8 cellular contexts compared by ENCODE assay signal in the genomic region with DNA sequence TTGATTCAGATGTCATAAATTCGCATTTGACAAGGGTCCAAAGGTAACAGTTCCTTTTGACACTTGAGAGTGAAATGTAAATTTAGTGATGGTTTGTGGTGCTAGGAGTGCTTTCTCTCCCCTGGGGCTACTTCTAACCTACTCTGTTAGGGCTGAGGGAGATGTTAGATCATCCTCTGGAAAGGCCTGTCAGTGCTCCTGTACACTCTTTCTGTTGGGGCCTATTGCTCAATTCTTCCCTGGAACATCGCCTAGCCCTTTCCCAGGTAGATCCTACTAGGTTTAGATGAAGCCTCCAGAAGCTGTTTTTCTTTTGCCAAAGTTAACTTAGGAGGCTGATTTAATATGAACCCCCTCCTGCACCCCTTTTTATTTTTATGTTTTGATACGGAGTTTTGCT. TPM values are rescaled to one million over a fixed set of nuclear protein-coding genes. Genes with fewer than 3 reads are reported as not detected.
DNase-seq lines count a peak whose midpoint lies in the region; ATAC-seq, FAIRE-seq and TF ChIP-seq lines count a peak whose summit lies in the region.

No MANE protein-coding gene starts in this region.

- H3K4me3 ChIP-seq in heart left ventricle (peak overlapping the region in 8 of 12 donors; percentile 59 to 94 (median 78)), RWPE2 (ENCODE audit: severe bottlenecking) (no peak overlapping the region), gastroesophageal sphincter (peak overlapping the region in 1 of 2 donors; percentile 73), upper lobe of left lung (peak overlapping the region in 1 of 4 donors; percentile 72)

- intact Hi-C loops in heart left ventricle (cut with DNase I) (loop anchor here in 9 of 10 donors (2.0 to 10.0 kb wide), 8 partner anchors 54 to 501 kb away; partner anchors contain the start of genes MSL2 (in 4 of the 9) and STAG1 (in 3 of the 9)), cardiac septum (cut with DNase I) (loop anchor here (2.0 to 5.0 kb wide), 3 partner anchors 175 to 761 kb away; partner anchors contain the start of gene STAG1)

- no peak for TF ChIP-seq CTCF in heart left ventricle (IDR thresholded peaks at IDR 0.05)
- no peak for TF ChIP-seq CTCF in RWPE2 (IDR thresholded peaks at IDR 0.05; ENCODE audit: poor library complexity, severe bottlenecking)
- no peak for TF ChIP-seq CTCF in gastroesophageal sphincter (IDR thresholded peaks at IDR 0.05)
- TF ChIP-seq CTCF in upper lobe of left lung (IDR thresholded peaks at IDR 0.05) = no peak
- no peak for TF ChIP-seq CTCF in D721Med (IDR thresholded peaks at IDR 0.05; ENCODE audit: insufficient read depth, missing control alignments)

- ATAC-seq in heart left ventricle (no peak), RWPE2 (ENCODE audit: low read depth) (no peak), gastroesophageal sphincter (no peak), upper lobe of left lung (ENCODE audit: low FRiP score in 2 of 2) (no peak), GM21717 (IDR thresholded peaks at IDR 0.05; ENCODE audit: unreplicated experiment) (no peak)

- H3K36me3 ChIP-seq in heart left ventricle (peaks cover 0 to 13% (median 9%) of the 10 kb centered on the region in 9 donors), RWPE2 (ENCODE audit: low read depth) (peaks cover 6% of the 10 kb centered on the region), gastroesophageal sphincter (peaks cover 0 to 10% of the 10 kb centered on the region in 2 donors), upper lobe of left lung (peaks cover 0 to 8% (median under 1%) of the 10 kb centered on the region in 4 donors)

- TF ChIP-seq POLR2A in heart left ventricle (IDR thresholded peaks at IDR 0.05) (no peak), gastroesophageal sphincter (IDR thresholded peaks at IDR 0.05) (no peak), upper lobe of left lung (IDR thresholded peaks at IDR 0.05) (no peak)

- H3K9me3 ChIP-seq in heart left ventricle (no peaks in the 10 kb centered on the region), RWPE2 (ENCODE audit: severe bottlenecking) (no peaks in the 10 kb centered on the region), gastroesophageal sphincter (no peaks in the 10 kb centered on the region), upper lobe of left lung (no peaks in the 10 kb centered on the region)

- peak overlapping the region in 8 of 12 donors; percentile 81 to 98 (median 94) for H3K27ac ChIP-seq in heart left ventricle
- peak overlapping the region; percentile 78 for H3K27ac ChIP-seq in RWPE2 (ENCODE audit: poor library complexity, severe bottlenecking)
- peak overlapping the region in 3 of 4 donors; percentile 94 to 95 (median 94) for H3K27ac ChIP-seq in gastroesophageal sphincter
- H3K27ac ChIP-seq in upper lobe of left lung = peak overlapping the region; percentile 85 to 94 (median 92)

- H3K4me1 ChIP-seq in heart left ventricle = peaks cover 0 to 21% (median 12%) of the 10 kb centered on the region in 12 donors
- peaks cover 4% of the 10 kb centered on the region for H3K4me1 ChIP-seq in RWPE2 (ENCODE audit: insufficient read depth, poor library complexity, severe bottlenecking)
- H3K4me1 ChIP-seq in gastroesophageal sphincter = peaks cover 0 to 24% (median 6%) of the 10 kb centered on the region in 3 donors
- peaks cover 10 to 21% (median 14%) of the 10 kb centered on the region in 4 donors for H3K4me1 ChIP-seq in upper lobe of left lung

- FAIRE-seq in D721Med (lab: Jason Lieb, UNC) = no peak

- 78 to 90% (median 86%) methylated on average over 3 of the region's 3 CpGs for WGBS in heart left ventricle, 4 donors
- whole genome bisulfite sequencing in gastroesophageal sphincter (ENCODE audit: low coverage in 1 of 2), 2 donors = 83 to 85% methylated on average over 1 to 3 of the region's 3 CpGs
- WGBS in upper lobe of left lung, 2 donors = 73 to 81% methylated on average over 3 of the region's 3 CpGs

- DNase-seq in heart left ventricle (no peak), cardiac septum (ENCODE audit: low spot score) (no peak), RWPE2 (ENCODE audit: low spot score) (no peak), upper lobe of left lung (no peak), D721Med (ENCODE audit: insufficient read length, low spot score) (no peak), HuH-7 (ENCODE audit: low spot score) (no peak)

- TF ChIP-seq EP300 in gastroesophageal sphincter (IDR thresholded peaks at IDR 0.05) (no peak), upper lobe of left lung (IDR thresholded peaks at IDR 0.05) (no peak)

- H3K27me3 ChIP-seq in heart left ventricle = no peaks in the 10 kb centered on the region
- H3K27me3 ChIP-seq in RWPE2 (ENCODE audit: insufficient read depth, poor library complexity, severe bottlenecking) = no peaks in the 10 kb centered on the region
- no peaks in the 10 kb centered on the region for H3K27me3 ChIP-seq in gastroesophageal sphincter
- no peaks in the 10 kb centered on the region for H3K27me3 ChIP-seq in upper lobe of left lung

RNA-seq across cellular contexts. Expression of gene PCCB, which starts 1.4 kb away (rescaled TPM):
- total RNA-seq in heart left ventricle = 100 to 1,000 TPM in 5 of 9 donors, 10 to 100 TPM in 4; 58.5 to 154 (median 103) TPM
- polyA plus RNA-seq in heart left ventricle = 10 to 100 TPM; 33.9 to 45.1 TPM
- total RNA-seq in cardiac septum = 91.3 TPM
- total RNA-seq in gastroesophageal sphincter = 10 to 100 TPM; 23.7 to 42.8 (median 31.3) TPM
- total RNA-seq in upper lobe of left lung = 10 to 100 TPM in 5 of 6 donors, 1 to 10 TPM in 1; 5.2 to 44.6 (median 31.2) TPM

RNA-seq across cellular contexts. Expression of gene MSL2, which starts 55.4 kb away (rescaled TPM):
- total RNA-seq in heart left ventricle (10 to 100 TPM; 18.4 to 29.0 (median 19.5) TPM), cardiac septum (20.0 TPM), gastroesophageal sphincter (10 to 100 TPM; 18.2 to 34.3 (median 27.8) TPM), upper lobe of left lung (10 to 100 TPM; 15.1 to 42.6 (median 33.4) TPM)
- 1 to 10 TPM; 3.8 to 7.5 TPM for polyA plus RNA-seq in heart left ventricle
